Comparison of ENCODE assay signal across 9 cellular contexts in genomic region chr20:9617940-9618339, GRCh38.
DNase-seq lines count a peak whose midpoint lies in the region; ATAC-seq and TF ChIP-seq lines count a peak whose summit lies in the region.
"Had no signal": no experiment of that assay in that cellular context is flagged by ENCODE, and none has a peak within 500 bp of the region (broad histone marks: within the 10 kb centered on the region; RNA-seq: fewer than 3 reads in every experiment).

No MANE protein-coding gene starts in this region.

- DNase-seq in AG09309 (ENCODE audit: low read depth) = no peak
- peak; percentile 42 for DNase-seq in HT1080 (ENCODE audit: low read depth)
- peak; percentile 70 for DNase-seq in NCI-H774 (lab: John Stamatoyannopoulos, UW)
- DNase-seq in choroid plexus epithelial cell (ENCODE audit: low read depth) = peak; percentile 62
- no peak for DNase-seq in osteocyte (ENCODE audit: extremely low spot score, unreplicated experiment)
- no peak for DNase-seq in tibial nerve (ENCODE audit: low spot score in 2 of 2)
- DNase-seq in AML-193 (lab: John Stamatoyannopoulos, UW) = no peak

- whole genome bisulfite sequencing in tibial nerve, 2 donors = 70 to 73% methylated on average over 5 of the region's 5 CpGs

- no peaks in the 10 kb centered on the region for H3K9me3 Mint-ChIP-seq in osteocyte (ENCODE audit: unreplicated experiment)

- H3K4me1 Mint-ChIP-seq in osteocyte (ENCODE audit: unreplicated experiment) = peaks cover 4% of the 10 kb centered on the region

- H3K36me3 ChIP-seq in tibial nerve = no peaks in the 10 kb centered on the region

- no peak for TF ChIP-seq EP300 in tibial nerve (IDR thresholded peaks at IDR 0.05)

- H3K27ac Mint-ChIP-seq in osteocyte (ENCODE audit: unreplicated experiment) = no peak overlapping the region
- H3K27ac Mint-ChIP-seq: activated naive CD8-positive, alpha-beta T cell had no signal

- no peaks in the 10 kb centered on the region for H3K27me3 ChIP-seq in tibial nerve

- H3K27ac ChIP-seq in tibial nerve = no peak overlapping the region

- no peaks in the 10 kb centered on the region for H3K9me3 ChIP-seq in tibial nerve

- peaks cover 33% of the 10 kb centered on the region for H3K27me3 Mint-ChIP-seq in osteocyte (ENCODE audit: unreplicated experiment)

- TF ChIP-seq CTCF in AG09309 (IDR thresholded peaks at IDR 0.05; ENCODE audit: control insufficient read depth, insufficient read depth, low read depth, low read length, missing control alignments) = peak; percentile 27
- peak; percentile 38 for TF ChIP-seq CTCF in choroid plexus epithelial cell (conservative IDR thresholded peaks at IDR 0.05; ENCODE audit: low read depth, low read length)
- peak; percentile 42 for TF ChIP-seq CTCF in osteocyte (IDR thresholded peaks at IDR 0.05)
- peak in 1 of 5 experiments; percentile 10 for TF ChIP-seq CTCF in tibial nerve (IDR thresholded peaks at IDR 0.05)

- no peaks in the 10 kb centered on the region for H3K36me3 Mint-ChIP-seq in osteocyte (ENCODE audit: unreplicated experiment)
- H3K36me3 Mint-ChIP-seq: activated naive CD8-positive, alpha-beta T cell had no signal

- ATAC-seq in GM21515 (IDR thresholded peaks at IDR 0.05; ENCODE audit: unreplicated experiment) = no peak

- H3K4me3 Mint-ChIP-seq in osteocyte (ENCODE audit: unreplicated experiment) = no peak overlapping the region
- H3K4me3 Mint-ChIP-seq: activated naive CD8-positive, alpha-beta T cell had no signal

- peaks cover 0 to 6% (median 0%) of the 10 kb centered on the region in 4 donors for H3K4me1 ChIP-seq in tibial nerve

- TF ChIP-seq POLR2A in tibial nerve (IDR thresholded peaks at IDR 0.05) = no peak

- H3K4me3 ChIP-seq in AG09309 (ENCODE audit: control insufficient read depth, low read depth, low read length) = no peak overlapping the region
- no peak overlapping the region for H3K4me3 ChIP-seq in choroid plexus epithelial cell (ENCODE audit: low read depth, low read length)
- no peak overlapping the region for H3K4me3 ChIP-seq in tibial nerve

Comparison
In these comparisons a context has a peak if more than half of its experiments do, and no peak if none do; other contexts are left out.
1. DNase-seq: peak in HT1080 (single experiment), NCI-H774 (single experiment) and choroid plexus epithelial cell (single experiment); none in AG09309 (single experiment), osteocyte (single experiment), tibial nerve (0 of 2) and AML-193 (0 of 2).